14 cellular contexts compared by ENCODE assay signal in genomic region chr4:8762951-8763735, GRCh38.
"Had no signal": no experiment of that assay in that cellular context is flagged by ENCODE, and none has a peak within 500 bp of the region (broad histone marks: within the 10 kb centered on the region; RNA-seq: fewer than 3 reads in every experiment).

No MANE protein-coding gene starts in this region.

- H3K4me3 ChIP-seq: ascending aorta, heart right ventricle, lung, testis had no signal

- H3K9me3 ChIP-seq: ascending aorta, heart right ventricle, testis had no signal

- H3K4me3 Mint-ChIP-seq: activated CD4-positive, alpha-beta T cell treated with anti-CD3 and anti-CD28 coated beads for 36 hours; activated CD8-positive, alpha-beta T cell treated with anti-CD3 and anti-CD28 coated beads, Interleukin-2, amount 10 ng/mL, durations not matched to agents 7 days and 5 days; activated naive CD8-positive, alpha-beta T cell treated with anti-CD3 and anti-CD28 coated beads for 36 hours; naive thymus-derived CD4-positive, alpha-beta T cell; stimulated activated naive CD8-positive, alpha-beta T cell treated with anti-CD3 and anti-CD28 coated beads, Interleukin-15, Interleukin-2, amounts not matched to agents 100 ng/mL and 50 ng/mL, for 24 hours had no signal

- H3K9me3 Mint-ChIP-seq: activated naive CD8-positive, alpha-beta T cell treated with anti-CD3 and anti-CD28 coated beads for 36 hours; naive thymus-derived CD4-positive, alpha-beta T cell; stimulated activated naive CD8-positive, alpha-beta T cell treated with anti-CD3 and anti-CD28 coated beads, Interleukin-15, Interleukin-2, amounts not matched to agents 100 ng/mL and 50 ng/mL, for 24 hours had no signal

- H3K27ac ChIP-seq: ascending aorta, heart right ventricle, testis, VCaP had no signal

- H3K36me3 Mint-ChIP-seq: activated naive CD8-positive, alpha-beta T cell treated with anti-CD3 and anti-CD28 coated beads for 36 hours; naive thymus-derived CD4-positive, alpha-beta T cell had no signal

- H3K27ac Mint-ChIP-seq: activated CD4-positive, alpha-beta T cell treated with anti-CD3 and anti-CD28 coated beads for 36 hours; activated CD8-positive, alpha-beta T cell treated with anti-CD3 and anti-CD28 coated beads, Interleukin-2, amount 10 ng/mL, durations not matched to agents 7 days and 5 days; activated naive CD8-positive, alpha-beta T cell treated with anti-CD3 and anti-CD28 coated beads for 36 hours; naive thymus-derived CD4-positive, alpha-beta T cell; stimulated activated naive CD8-positive, alpha-beta T cell treated with anti-CD3 and anti-CD28 coated beads, Interleukin-15, Interleukin-2, amounts not matched to agents 100 ng/mL and 50 ng/mL, for 24 hours had no signal

- H3K4me1 ChIP-seq: ascending aorta, heart right ventricle, testis had no signal

- H3K27me3 Mint-ChIP-seq: activated CD4-positive, alpha-beta T cell treated with anti-CD3 and anti-CD28 coated beads for 36 hours; activated naive CD8-positive, alpha-beta T cell treated with anti-CD3 and anti-CD28 coated beads for 36 hours; stimulated activated naive CD8-positive, alpha-beta T cell treated with anti-CD3 and anti-CD28 coated beads, Interleukin-15, Interleukin-2, amounts not matched to agents 100 ng/mL and 50 ng/mL, for 24 hours had no signal

- DNase-seq: activated CD4-positive, alpha-beta T cell treated with anti-CD3 and anti-CD28 coated beads for 36 hours; activated CD8-positive, alpha-beta T cell treated with anti-CD3 and anti-CD28 coated beads, Interleukin-2, amount 10 ng/mL, durations not matched to agents 7 days and 5 days; activated naive CD8-positive, alpha-beta T cell treated with anti-CD3 and anti-CD28 coated beads for 36 hours; foreskin melanocyte; heart right ventricle; naive thymus-derived CD4-positive, alpha-beta T cell; nucleus accumbens; stimulated activated CD4-positive, alpha-beta T cell treated with anti-CD3 and anti-CD28 coated beads, Interleukin-15, amount 100 ng/mL, for 24 hours; stimulated activated CD4-positive, alpha-beta T cell treated with anti-CD3 and anti-CD28 coated beads, Interleukin-4, amount 100 ng/mL, for 24 hours; testis had no signal

- H3K36me3 ChIP-seq: ascending aorta, heart right ventricle had no signal

- H3K27me3 ChIP-seq: ascending aorta, testis had no signal

- H3K4me1 Mint-ChIP-seq: activated CD4-positive, alpha-beta T cell treated with anti-CD3 and anti-CD28 coated beads for 36 hours; activated naive CD8-positive, alpha-beta T cell treated with anti-CD3 and anti-CD28 coated beads for 36 hours; naive thymus-derived CD4-positive, alpha-beta T cell had no signal
